ENCODE assay signal across 8 cellular contexts in genomic region chr2:97093983-97094771, GRCh38. TPM values are rescaled to one million over a fixed set of nuclear protein-coding genes. Genes with fewer than 3 reads are reported as not detected.
A peak's percentile ranks its signal among the peaks of the same experiment; 100 is the strongest.
DNase-seq lines count a peak whose midpoint lies in the region; ATAC-seq and TF ChIP-seq lines count a peak whose summit lies in the region.
"Not testable (repeated sequence)": the region's sequence is repeated elsewhere in the genome, so short reads cannot be mapped to it uniquely, and the experiment has no call there.

No MANE protein-coding gene starts in this region.

- intact Hi-C loops in left cardiac atrium (cut with DNase I); transverse colon (cut with DNase I; ENCODE audit: low total_unique reads): not testable (repeated sequence)

- DNase-seq in GM06990 (ENCODE audit: extremely low read depth, insufficient read length); GM23248; astrocyte of the cerebellum (ENCODE audit: low read depth); left cardiac atrium; transverse colon: not testable (repeated sequence)

- H3K36me3 Mint-ChIP-seq in nephron (ENCODE audit: low read depth) = not testable (repeated sequence)

- H3K27me3 Mint-ChIP-seq in nephron (ENCODE audit: low read depth) = not testable (repeated sequence)

- not testable (repeated sequence) for H4K20me1 ChIP-seq in GM23248 (ENCODE audit: insufficient read depth); SU-DHL-6 (ENCODE audit: low read depth, low read length)

- not testable (repeated sequence) for TF ChIP-seq EP300 in transverse colon (IDR thresholded peaks at IDR 0.05; ENCODE audit: low read depth)

- not testable (repeated sequence) for H2AFZ ChIP-seq in GM23248; SU-DHL-6 (ENCODE audit: low read depth, low read length, severe bottlenecking)

- ATAC-seq in HG03354 (IDR thresholded peaks at IDR 0.05; ENCODE audit: poor library complexity, severe bottlenecking, unreplicated experiment) = peak; percentile 31
- peak; percentile 2 to 26 for ATAC-seq in left cardiac atrium

- not testable (repeated sequence) for H3K9ac ChIP-seq in GM23248
- H3K9ac ChIP-seq in SU-DHL-6 (ENCODE audit: low read length) = peak overlapping the region; percentile 46

- H3F3A ChIP-seq in GM23248 (ENCODE audit: insufficient read depth); SU-DHL-6 (ENCODE audit: insufficient read depth): not testable (repeated sequence)

- H3K36me3 ChIP-seq in GM06990 (ENCODE audit: control insufficient read depth, insufficient read depth, low read length); GM23248 (ENCODE audit: low read depth); SU-DHL-6 (ENCODE audit: low read length); transverse colon: not testable (repeated sequence)

- H3K4me3 ChIP-seq in GM06990 (replicated peaks; ENCODE audit: low read depth, low read length) (peak overlapping the region; percentile 39; the same call in 1 of the 2 replicates), GM23248 (peak overlapping the region; percentile 62; the same call in 1 of the 2 replicates), astrocyte of the cerebellum (ENCODE audit: low read depth, low read length) (peak overlapping the region; percentile 31), transverse colon (peak overlapping the region in 2 of 4 donors; percentile 29 to 56)
- not testable (repeated sequence) for H3K4me3 ChIP-seq in SU-DHL-6 (ENCODE audit: insufficient read depth, low read length, poor library complexity, severe bottlenecking)

- H3K79me2 ChIP-seq in GM23248 (ENCODE audit: insufficient read depth); SU-DHL-6 (ENCODE audit: insufficient read depth, low read length): not testable (repeated sequence)

- H3K9me3 ChIP-seq in GM23248 (ENCODE audit: low read depth); SU-DHL-6 (ENCODE audit: insufficient read depth, low read length); transverse colon: not testable (repeated sequence)

- H3K4me1 ChIP-seq in GM23248 (ENCODE audit: insufficient read depth); transverse colon: not testable (repeated sequence)

- H3K27ac Mint-ChIP-seq in nephron = not testable (repeated sequence)

- H3K9me2 ChIP-seq in GM23248 (ENCODE audit: insufficient read depth); SU-DHL-6 (replicated peaks; ENCODE audit: insufficient read depth, low read length): not testable (repeated sequence)

- WGBS in GM23248 (ENCODE audit: low coverage in 1 of 2, low lambda C conversion rate in 2 of 2, missing lambda C conversion rate in 2 of 2), 2 experiments = 40 to 79% methylated on average over 4 to 5 of the region's 33 CpGs
- WGBS in transverse colon (ENCODE audit: low coverage in 1 of 2), 2 donors = 73% methylated on average over 3 of the region's 33 CpGs; no CpG with 5 or more reads in 1 of the 2 donors

- not testable (repeated sequence) for H3K4me1 Mint-ChIP-seq in nephron

- TF ChIP-seq CTCF in GM06990 (IDR thresholded peaks at IDR 0.05; ENCODE audit: insufficient read depth, low read length, poor library complexity, severe bottlenecking); SU-DHL-6 (IDR thresholded peaks at IDR 0.05; ENCODE audit: insufficient read depth, low read length, poor library complexity, severe bottlenecking); astrocyte of the cerebellum (IDR thresholded peaks at IDR 0.05; ENCODE audit: low read depth, low read length, missing control alignments); nephron (IDR thresholded peaks at IDR 0.05; ENCODE audit: unreplicated experiment in 3 of 3); transverse colon (IDR thresholded peaks at IDR 0.05): not testable (repeated sequence)

- not testable (repeated sequence) for H3K27me3 ChIP-seq in GM06990 (replicated peaks; ENCODE audit: control insufficient read depth, insufficient read depth, low read length); GM23248 (replicated peaks; ENCODE audit: insufficient read depth); SU-DHL-6 (ENCODE audit: low read length); transverse colon

- peak overlapping the region; percentile 42 to 73 (median 51) for H3K4me3 Mint-ChIP-seq in nephron

- not testable (repeated sequence) for H3K4me2 ChIP-seq in GM23248 (ENCODE audit: unreplicated experiment)
- peak overlapping the region; percentile 30 for H3K4me2 ChIP-seq in SU-DHL-6 (ENCODE audit: low read depth, low read length, poor library complexity, severe bottlenecking)

- H3K9me3 Mint-ChIP-seq in nephron = not testable (repeated sequence)

- not testable (repeated sequence) for H3K27ac ChIP-seq in GM23248; SU-DHL-6 (ENCODE audit: low read depth, low read length)
- peak overlapping the region in 3 of 4 donors; percentile 47 to 68 (median 55) for H3K27ac ChIP-seq in transverse colon

- in situ Hi-C loops in GM23248 (cut with MboI); astrocyte of the cerebellum (cut with HindIII; ENCODE audit: low sequenced_read_pairs): not testable (repeated sequence)
- in situ Hi-C loops in transverse colon (cut with MboI; ENCODE audit: low pct_ligation_motif_present in 1 of 4, low pct_unique_long_range_greater_than_20kb in 1 of 4, low sequenced_read_pairs in 3 of 4) = loop anchor here in 1 of 4 donors (25.0 kb wide), 1 partner anchor 257 kb away; the partner anchor contains the start of gene ANKRD23

- TF ChIP-seq POLR2A in transverse colon (IDR thresholded peaks at IDR 0.05) = not testable (repeated sequence)

RNA-seq across cellular contexts. Expression of gene FAHD2B, which starts 0.5 kb away (rescaled TPM):
- 0.32 TPM in 1 of 2 replicates, not detected in the other for total RNA-seq in GM23248 (2014; rRNA removed; shearing (Covaris generic))
- polyA plus RNA-seq in GM23248 (2016; fragmentation: Nextera tagmentation; extraction: Ambion mirVana) = 1.4 and 1.8 TPM in 2 replicates
- total RNA-seq in left cardiac atrium (10 to 100 TPM; 23.9 to 25.5 TPM), transverse colon (1 to 10 TPM in 3 of 4 donors, under 1 TPM in 1; 0.60 to 6.2 (median 3.7) TPM)

RNA-seq across cellular contexts. Expression of gene ANKRD36, which starts 18.8 kb away (rescaled TPM):
- total RNA-seq in GM23248 (2014; rRNA removed; shearing (Covaris generic)) = 5.9 and 14.8 TPM in 2 replicates
- 5.0 and 9.4 TPM in 2 replicates for polyA plus RNA-seq in GM23248 (2016; fragmentation: Nextera tagmentation; extraction: Ambion mirVana)
- total RNA-seq in left cardiac atrium (1 to 10 TPM; 5.7 to 9.7 TPM), transverse colon (10 to 100 TPM; 26.1 to 48.6 (median 42.7) TPM)
